ENCODE assay signal across 17 cellular contexts in the genomic region with DNA sequence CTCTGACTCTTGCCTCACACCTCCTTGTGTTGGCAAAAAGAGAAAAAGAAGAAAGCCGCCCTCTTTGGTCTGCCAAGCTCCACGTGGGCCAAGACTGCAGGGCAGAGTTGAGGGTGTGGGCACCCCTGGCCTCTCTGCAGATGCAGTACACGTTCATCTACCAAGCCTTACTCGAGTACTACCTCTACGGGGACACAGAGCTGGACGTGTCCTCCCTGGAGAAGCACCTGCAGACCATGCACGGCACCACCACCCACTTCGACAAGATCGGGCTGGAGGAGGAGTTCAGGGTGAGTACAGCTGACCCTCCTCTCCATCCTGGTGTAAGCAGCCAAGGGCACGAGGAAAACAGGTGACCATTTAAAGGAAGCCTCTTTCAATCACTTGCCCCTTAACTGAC. TPM values are rescaled to one million over a fixed set of nuclear protein-coding genes. Genes with fewer than 3 reads are reported as not detected.
A peak's percentile ranks its signal among the peaks of the same experiment; 100 is the strongest.
DNase-seq lines count a peak whose midpoint lies in the region; ATAC-seq and TF ChIP-seq lines count a peak whose summit lies in the region.
"Had no signal": no experiment of that assay in that cellular context is flagged by ENCODE, and none has a peak within 500 bp of the region (broad histone marks: within the 10 kb centered on the region; RNA-seq: fewer than 3 reads in every experiment).

No MANE protein-coding gene starts in this region.

- no peak overlapping the region for H3K27ac ChIP-seq in neural progenitor cell
- H3K27ac ChIP-seq: A549, C4-2B had no signal

- H3K4me1 Mint-ChIP-seq in central memory CD8-positive, alpha-beta T cell: peaks cover 32% of the 10 kb centered on the region
- H3K4me1 Mint-ChIP-seq in neural progenitor cell: peaks cover 5% of the 10 kb centered on the region

- no peak for TF ChIP-seq CTCF in neural progenitor cell (IDR thresholded peaks at IDR 0.05)

- H3K9me3 Mint-ChIP-seq in central memory CD8-positive, alpha-beta T cell: no peaks in the 10 kb centered on the region
- no peaks in the 10 kb centered on the region for H3K9me3 Mint-ChIP-seq in neural progenitor cell

- H3K36me3 ChIP-seq in neural progenitor cell: no peaks in the 10 kb centered on the region

- peak overlapping the region; percentile 53 for H3K27ac Mint-ChIP-seq in central memory CD8-positive, alpha-beta T cell (ENCODE audit: low read depth)
- no peak overlapping the region for H3K27ac Mint-ChIP-seq in neural progenitor cell

- H3K4me2 ChIP-seq in neural progenitor cell: no peak overlapping the region

- no peak overlapping the region for H3K4me3 ChIP-seq in neural progenitor cell
- H3K4me3 ChIP-seq: A549 had no signal

- H3K4me3 Mint-ChIP-seq in central memory CD8-positive, alpha-beta T cell: no peak overlapping the region
- no peak overlapping the region for H3K4me3 Mint-ChIP-seq in neural progenitor cell

- peaks cover 8% of the 10 kb centered on the region for H3F3A ChIP-seq in neural progenitor cell (ENCODE audit: low read depth)

- DNase-seq in Right ventricle myocardium inferior (ENCODE audit: missing footprints) (peak; percentile 25), Right ventricle myocardium superior (no peak), neural progenitor cell (ENCODE audit: low spot score) (no peak)
- no peak for DNase-seq in central memory CD8-positive, alpha-beta T cell (ENCODE audit: low spot score in 2 of 2)
- DNase-seq: IMR-90, Kasumi-1, NCI-H1105, NCI-H1694, NCI-H510A treated with DMSO at 0.1 percent for 48 hours, SIG-M5 had no signal

- intact Hi-C loops in Right ventricle myocardium inferior (cut with DNase I) (no loop called here), Right ventricle myocardium superior (cut with DNase I) (loop anchor here (5.0 kb wide), 1 partner anchor 33 kb away; no protein-coding TSS in a partner anchor)

- no peaks in the 10 kb centered on the region for H3K27me3 Mint-ChIP-seq in central memory CD8-positive, alpha-beta T cell
- H3K27me3 Mint-ChIP-seq in neural progenitor cell (ENCODE audit: insufficient read depth, low read depth): peaks cover 16% of the 10 kb centered on the region

- H4K20me1 ChIP-seq in neural progenitor cell (ENCODE audit: low read depth): no peaks in the 10 kb centered on the region

- H3K27me3 ChIP-seq in neural progenitor cell: peaks cover 8% of the 10 kb centered on the region

- peaks cover 70% of the 10 kb centered on the region for H3K36me3 Mint-ChIP-seq in central memory CD8-positive, alpha-beta T cell (ENCODE audit: insufficient read depth)
- H3K36me3 Mint-ChIP-seq in neural progenitor cell: no peaks in the 10 kb centered on the region

- no peaks in the 10 kb centered on the region for H3K4me1 ChIP-seq in neural progenitor cell
- H3K4me1 ChIP-seq: A549, Caco-2 had no signal

- ATAC-seq in Right ventricle myocardium inferior (no peak), Right ventricle myocardium superior (ENCODE audit: poor library complexity) (no peak), GM18873 (IDR thresholded peaks at IDR 0.05; ENCODE audit: low FRiP score, unreplicated experiment) (no peak), GM21381 (IDR thresholded peaks at IDR 0.05; ENCODE audit: unreplicated experiment) (no peak), HG02870 (IDR thresholded peaks at IDR 0.05; ENCODE audit: unreplicated experiment) (no peak), HG02885 (IDR thresholded peaks at IDR 0.05; ENCODE audit: poor library complexity, unreplicated experiment) (no peak)
- ATAC-seq in central memory CD8-positive, alpha-beta T cell (replicated peaks; ENCODE audit: extremely low read depth, poor library complexity, severe bottlenecking): no peak

- H3K79me2 ChIP-seq in neural progenitor cell (ENCODE audit: low read depth): no peaks in the 10 kb centered on the region

- H3K9me3 ChIP-seq in neural progenitor cell (ENCODE audit: low read depth): no peaks in the 10 kb centered on the region
- H3K9me3 ChIP-seq: A549, Caco-2 had no signal

- no peak overlapping the region for H3K9ac ChIP-seq in neural progenitor cell

- peak overlapping the region; percentile 95 for H2AFZ ChIP-seq in neural progenitor cell (replicated peaks)

RNA-seq across cellular contexts. Expression of a gene that starts 56.1 kb away (rescaled TPM):
- total RNA-seq in Right ventricle myocardium inferior: 2.1 TPM
- total RNA-seq in Right ventricle myocardium superior: 2.4 TPM
- 65.8 and 71.3 TPM in 2 replicates for total RNA-seq in neural progenitor cell (ENCODE audit: low replicate concordance)

Comparison
In these comparisons a context has a peak if more than half of its experiments do, and no peak if none do; other contexts are left out.
1. RNA of a gene that starts 56.1 kb away (total RNA-seq): 65.8 to 71.3 TPM in neural progenitor cell; 2.4 TPM in Right ventricle myocardium superior (single experiment) and 2.1 TPM in Right ventricle myocardium inferior (single experiment); every median in the first group is over 10 times any median in the second.